Comparison of ENCODE assay signal across 8 cellular contexts in the genomic region with DNA sequence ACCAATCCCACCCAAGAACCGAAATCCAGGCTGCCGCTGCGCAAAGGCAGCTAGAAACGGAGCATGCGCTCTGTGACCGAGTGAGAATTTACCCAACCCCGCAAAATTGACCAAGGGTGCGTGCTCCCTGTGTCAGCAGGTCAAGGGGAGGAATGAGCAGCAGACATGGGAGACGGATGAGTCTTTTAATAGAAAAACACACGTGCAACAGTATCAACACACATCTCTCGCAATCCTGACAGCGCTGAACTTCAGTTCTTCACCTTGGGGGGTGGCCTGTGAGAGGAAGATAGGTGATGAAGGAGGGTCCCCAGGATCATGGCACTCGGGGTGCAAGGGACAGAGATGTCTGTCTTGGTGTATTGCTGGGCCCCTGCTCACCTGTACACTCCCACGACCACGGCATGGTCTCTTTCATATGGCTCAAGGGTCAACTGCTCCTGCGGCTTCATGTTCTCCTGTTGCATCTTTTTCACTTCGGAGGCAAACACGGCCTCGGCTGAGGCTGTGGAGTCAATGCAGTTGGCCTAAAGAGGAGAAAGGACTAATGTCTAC. TPM values are rescaled to one million over a fixed set of nuclear protein-coding genes. Genes with fewer than 3 reads are reported as not detected.
DNase-seq lines count a peak whose midpoint lies in the region; ATAC-seq, FAIRE-seq and TF ChIP-seq lines count a peak whose summit lies in the region.

No MANE protein-coding gene starts in this region.

- no peak overlapping the region for H3K27ac ChIP-seq in H9 (ENCODE audit: insufficient read length, low read depth, low read length)
- H3K27ac ChIP-seq in small intestine (ENCODE audit: low read depth in 1 of 2, low read length in 1 of 2) = peak overlapping the region; percentile 24 to 62

- H3K9me3 ChIP-seq in H9 (ENCODE audit: control insufficient read depth, low read depth, low read length) (no peaks in the 10 kb centered on the region), small intestine (ENCODE audit: control insufficient read depth, low read depth) (no peaks in the 10 kb centered on the region)

- H3K14ac ChIP-seq in H9 (ENCODE audit: insufficient read depth, low read length) = no peak overlapping the region

- H3K27ac Mint-ChIP-seq in H9 (peak overlapping the region; percentile 56 to 89 (median 71); a peak in 4 of 7 replicates), WTC11 (peak overlapping the region; percentile 98), glutamatergic neuron (ENCODE audit: unreplicated experiment) (peak overlapping the region; percentile 98)

- 0 out of 2 replicates have a peak, but pooled peaks cover 2% of the 10 kb centered on the region for H3K79me2 ChIP-seq in H9 (ENCODE audit: insufficient read depth, low read length)

- H3K56ac ChIP-seq in H9 (ENCODE audit: insufficient read length, low read depth, low read length) = no peak overlapping the region

- peaks cover 7 to 18% of the 10 kb centered on the region in 2 donors for H3K36me3 ChIP-seq in small intestine (ENCODE audit: control insufficient read depth in 2 of 2, insufficient read depth in 2 of 2, low read length in 2 of 2)

- no peak overlapping the region for H4K5ac ChIP-seq in H9 (ENCODE audit: insufficient read length, low read depth, low read length)

- H4K20me1 ChIP-seq in H9 (ENCODE audit: control insufficient read depth, insufficient read depth, insufficient read length) = peaks cover 3% of the 10 kb centered on the region

- peak overlapping the region; percentile 76 to 77 for H3K4me3 Mint-ChIP-seq in H9
- H3K4me3 Mint-ChIP-seq in WTC11 = peak overlapping the region; percentile 72
- H3K4me3 Mint-ChIP-seq in glutamatergic neuron (ENCODE audit: unreplicated experiment) = peak overlapping the region; percentile 87

- no peak overlapping the region for H3T11ph ChIP-seq in H9 (ENCODE audit: low read length)

- H3K36me3 Mint-ChIP-seq in H9 (ENCODE audit: insufficient read depth in 1 of 3, low read depth in 3 of 3) (peaks cover 35 to 77% (median 61%) of the 10 kb centered on the region in 3 experiments), WTC11 (peaks cover 57% of the 10 kb centered on the region), glutamatergic neuron (ENCODE audit: unreplicated experiment) (peaks cover 16% of the 10 kb centered on the region)

- CTCF ChIA-PET in WTC11 (lab: Charles Lee) = interaction anchor here (0.8 to 2.1 kb wide), 13 partner anchors 9 to 337 kb away, joined by 3 to 22 read pairs (median 5); partner anchors contain the start of genes FBL and PSMC4

- H2BK20ac ChIP-seq in H9 (ENCODE audit: low read depth, low read length, poor library complexity, severe bottlenecking) = no peak overlapping the region

- POLR2A ChIA-PET in WTC11 (lab: Charles Lee) = interaction anchor here (0.6 to 2.1 kb wide), 4 partner anchors 9 to 52 kb away, joined by 3 to 14 read pairs (median 4); no protein-coding TSS in a partner anchor

- DNase-seq in H9 (no peak), WTC11 (ENCODE audit: low spot score) (no peak), glutamatergic neuron (no peak), small intestine (no peak), NCI-H1417 (lab: John Stamatoyannopoulos, UW) (no peak)
- no peak for DNase-seq in stimulated activated CD4-positive, alpha-beta T cell treated with anti-CD3 and anti-CD28 coated beads, Interleukin-2, amount 100 ng/mL, for 24 hours

- no peak overlapping the region for H3K9ac ChIP-seq in H9 (ENCODE audit: extremely low read depth, insufficient read length, low read length)

- H3K4ac ChIP-seq in H9 (ENCODE audit: low read depth, low read length) = no peak overlapping the region

- H3K4me1 ChIP-seq in H9 (ENCODE audit: insufficient read depth, low read length) (no peaks in the 10 kb centered on the region), small intestine (ENCODE audit: control insufficient read depth in 2 of 2, insufficient read depth in 1 of 2, low read depth in 1 of 2, low read length in 1 of 2) (peaks cover 0 to 6% of the 10 kb centered on the region in 2 donors)

- H3K23ac ChIP-seq in H9 (ENCODE audit: insufficient read length, low read depth, low read length) = no peak overlapping the region

- H3K79me1 ChIP-seq in H9 (ENCODE audit: insufficient read depth, low read depth, low read length, poor library complexity, severe bottlenecking) = peaks cover 3% of the 10 kb centered on the region

- H3K4me3 ChIP-seq in small intestine (ENCODE audit: low read depth in 1 of 2, low read length in 2 of 2) = no peak overlapping the region

- H3K4me1 Mint-ChIP-seq in H9 (peaks cover 18 to 19% of the 10 kb centered on the region in 2 experiments), WTC11 (peaks cover 13% of the 10 kb centered on the region), glutamatergic neuron (ENCODE audit: low read depth, unreplicated experiment) (peaks cover 28% of the 10 kb centered on the region)

- no peak overlapping the region for H2BK15ac ChIP-seq in H9 (ENCODE audit: low read depth, low read length)

- H3K9me3 Mint-ChIP-seq in H9 = no peaks in the 10 kb centered on the region
- no peaks in the 10 kb centered on the region for H3K9me3 Mint-ChIP-seq in WTC11
- peaks cover 10% of the 10 kb centered on the region for H3K9me3 Mint-ChIP-seq in glutamatergic neuron (ENCODE audit: unreplicated experiment)

- H2AFZ ChIP-seq in H9 (ENCODE audit: low read length) = no peak overlapping the region

- WGBS in H9 (ENCODE audit: extremely low coverage, insufficient read length, low lambda C conversion rate) = no CpG with 5 or more reads among the region's 19 CpGs
- WGBS in small intestine, 3 donors = 42 to 46% (median 43%) methylated on average over 19 of the region's 19 CpGs

- H2BK12ac ChIP-seq in H9 (ENCODE audit: insufficient read length, low read depth, low read length) = no peak overlapping the region

- no peak overlapping the region for H4K8ac ChIP-seq in H9 (replicated peaks; ENCODE audit: insufficient read length, low read depth, low read length)

- H2AK5ac ChIP-seq in H9 (ENCODE audit: insufficient read length, low read length) = no peak overlapping the region

- H3K27me3 ChIP-seq in H9 (ENCODE audit: insufficient read depth, low read length) (no peaks in the 10 kb centered on the region), small intestine (ENCODE audit: control insufficient read depth in 2 of 2, insufficient read depth in 2 of 2, low read length in 2 of 2) (no peaks in the 10 kb centered on the region)

- ATAC-seq in WTC11 (no peak), GM19328 (IDR thresholded peaks at IDR 0.05; ENCODE audit: unreplicated experiment) (no peak), GM21381 (IDR thresholded peaks at IDR 0.05; ENCODE audit: unreplicated experiment) (no peak)

- H2BK5ac ChIP-seq in H9 (ENCODE audit: insufficient read length, low read length) = no peak overlapping the region

- no peak overlapping the region for H4K91ac ChIP-seq in H9 (ENCODE audit: insufficient read length, low read depth, low read length)

- FAIRE-seq in small intestine (lab: Jason Lieb, UNC) = no peak

- no peak overlapping the region for H3K4me2 ChIP-seq in H9 (ENCODE audit: insufficient read depth, insufficient read length, low read length)

- H3K27me3 Mint-ChIP-seq in H9 (ENCODE audit: low read depth) (no peaks in the 10 kb centered on the region), WTC11 (ENCODE audit: low read depth) (no peaks in the 10 kb centered on the region), glutamatergic neuron (ENCODE audit: unreplicated experiment) (peaks cover 16% of the 10 kb centered on the region)

- H3K23me2 ChIP-seq in H9 (ENCODE audit: insufficient read length, low read depth, low read length, poor library complexity, severe bottlenecking) = no peaks in the 10 kb centered on the region

- no peak overlapping the region for H2BK120ac ChIP-seq in H9 (ENCODE audit: low read depth, low read length, poor library complexity, severe bottlenecking)

- H3K18ac ChIP-seq in H9 (ENCODE audit: insufficient read length, low read depth, low read length) = no peak overlapping the region

- TF ChIP-seq CTCF in H9 (conservative IDR thresholded peaks at IDR 0.05) = no peak
- TF ChIP-seq CTCF in WTC11 (IDR thresholded peaks at IDR 0.05) = no peak
- TF ChIP-seq CTCF in glutamatergic neuron (IDR thresholded peaks at IDR 0.05; ENCODE audit: partially characterized antibody, unreplicated experiment) = no peak

TF ChIP-seq in WTC11, 78 proteins besides CTCF, POLR2A, EP300 and RAD21 (continues in another document):
- TF ChIP-seq ZNF219 (CRISPR knock-in tag; IDR thresholded peaks at IDR 0.05; ENCODE audit: borderline replicate concordance) = no peak
- TF ChIP-seq KAT7 (CRISPR knock-in tag; IDR thresholded peaks at IDR 0.05; ENCODE audit: borderline replicate concordance) = no peak
- TF ChIP-seq OVOL2 (CRISPR knock-in tag; IDR thresholded peaks at IDR 0.05; ENCODE audit: borderline replicate concordance) = no peak
- TF ChIP-seq E2F1 (CRISPR knock-in tag; IDR thresholded peaks at IDR 0.05) = no peak
- TF ChIP-seq CDX4 (CRISPR knock-in tag; IDR thresholded peaks at IDR 0.05; ENCODE audit: borderline replicate concordance) = no peak

RNA-seq across cellular contexts. Expression of gene DYRK1B, which starts 0.4 kb away (rescaled TPM):
- total RNA-seq in H9 (2021) (13.6 and 14.3 TPM in 2 replicates), WTC11 (2021) (12.2 to 14.0 TPM (median 13.2 TPM) in 3 replicates), glutamatergic neuron (ENCODE audit: unreplicated experiment) (86.3 TPM)
- 10 to 100 TPM in 2 of 3 donors, 1 to 10 TPM in 1; 8.6 to 12.1 (median 10.8) TPM for polyA plus RNA-seq in small intestine

RNA-seq across cellular contexts. Expression of gene FBL, which starts 11.8 kb away (rescaled TPM):
- 621 and 625 TPM in 2 replicates for total RNA-seq in H9 (2021)
- 576 to 620 TPM (median 610 TPM) in 3 replicates for total RNA-seq in WTC11 (2021)
- 119 TPM for total RNA-seq in glutamatergic neuron (ENCODE audit: unreplicated experiment)
- 100 to 1,000 TPM; 109 to 447 (median 177) TPM for polyA plus RNA-seq in small intestine

RNA-seq across cellular contexts. Expression of gene LEUTX, which starts 55.7 kb away (rescaled TPM):
- total RNA-seq in H9 (2021) (not detected in 2 replicates), WTC11 (2021) (not detected in 3 replicates), glutamatergic neuron (ENCODE audit: unreplicated experiment) (1.6 TPM)
- not detected for polyA plus RNA-seq in small intestine
